In genomic region chr22:28426346-28427132, GRCh38 we compare ENCODE assay signal across 1 cellular context.
TF ChIP-seq lines count a peak whose summit lies in the region.

No MANE protein-coding gene starts in this region.

TF ChIP-seq in K562, 482 proteins besides CTCF, POLR2A, EP300 and RAD21 (continued from another document):
- TF ChIP-seq, protein P1, sequence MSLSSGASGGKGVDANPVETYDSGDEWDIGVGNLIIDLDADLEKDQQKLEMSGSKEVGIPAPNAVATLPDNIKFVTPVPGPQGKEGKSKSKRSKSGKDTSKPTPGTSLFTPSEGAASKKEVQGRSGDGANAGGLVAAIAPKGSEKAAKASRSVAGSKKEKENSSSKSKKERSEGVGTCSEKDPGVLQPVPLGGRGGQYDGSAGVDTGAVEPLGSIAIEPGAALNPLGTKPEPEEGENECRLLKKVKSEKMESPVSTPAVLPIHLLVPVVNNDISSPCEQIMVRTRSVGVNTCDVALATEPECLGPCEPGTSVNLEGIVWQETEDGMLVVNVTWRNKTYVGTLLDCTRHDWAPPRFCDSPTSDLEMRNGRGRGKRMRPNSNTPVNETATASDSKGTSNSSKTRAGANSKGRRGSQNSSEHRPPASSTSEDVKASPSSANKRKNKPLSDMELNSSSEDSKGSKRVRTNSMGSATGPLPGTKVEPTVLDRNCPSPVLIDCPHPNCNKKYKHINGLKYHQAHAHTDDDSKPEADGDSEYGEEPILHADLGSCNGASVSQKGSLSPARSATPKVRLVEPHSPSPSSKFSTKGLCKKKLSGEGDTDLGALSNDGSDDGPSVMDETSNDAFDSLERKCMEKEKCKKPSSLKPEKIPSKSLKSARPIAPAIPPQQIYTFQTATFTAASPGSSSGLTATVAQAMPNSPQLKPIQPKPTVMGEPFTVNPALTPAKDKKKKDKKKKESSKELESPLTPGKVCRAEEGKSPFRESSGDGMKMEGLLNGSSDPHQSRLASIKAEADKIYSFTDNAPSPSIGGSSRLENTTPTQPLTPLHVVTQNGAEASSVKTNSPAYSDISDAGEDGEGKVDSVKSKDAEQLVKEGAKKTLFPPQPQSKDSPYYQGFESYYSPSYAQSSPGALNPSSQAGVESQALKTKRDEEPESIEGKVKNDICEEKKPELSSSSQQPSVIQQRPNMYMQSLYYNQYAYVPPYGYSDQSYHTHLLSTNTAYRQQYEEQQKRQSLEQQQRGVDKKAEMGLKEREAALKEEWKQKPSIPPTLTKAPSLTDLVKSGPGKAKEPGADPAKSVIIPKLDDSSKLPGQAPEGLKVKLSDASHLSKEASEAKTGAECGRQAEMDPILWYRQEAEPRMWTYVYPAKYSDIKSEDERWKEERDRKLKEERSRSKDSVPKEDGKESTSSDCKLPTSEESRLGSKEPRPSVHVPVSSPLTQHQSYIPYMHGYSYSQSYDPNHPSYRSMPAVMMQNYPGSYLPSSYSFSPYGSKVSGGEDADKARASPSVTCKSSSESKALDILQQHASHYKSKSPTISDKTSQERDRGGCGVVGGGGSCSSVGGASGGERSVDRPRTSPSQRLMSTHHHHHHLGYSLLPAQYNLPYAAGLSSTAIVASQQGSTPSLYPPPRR (CRISPR knock-in tag; IDR thresholded peaks at IDR 0.05; ENCODE audit: borderline replicate concordance): no peak
TF ChIP-seq in K562: peak in this region for 1.
